ENCODE assay signal across 35 cellular contexts in the genomic region with DNA sequence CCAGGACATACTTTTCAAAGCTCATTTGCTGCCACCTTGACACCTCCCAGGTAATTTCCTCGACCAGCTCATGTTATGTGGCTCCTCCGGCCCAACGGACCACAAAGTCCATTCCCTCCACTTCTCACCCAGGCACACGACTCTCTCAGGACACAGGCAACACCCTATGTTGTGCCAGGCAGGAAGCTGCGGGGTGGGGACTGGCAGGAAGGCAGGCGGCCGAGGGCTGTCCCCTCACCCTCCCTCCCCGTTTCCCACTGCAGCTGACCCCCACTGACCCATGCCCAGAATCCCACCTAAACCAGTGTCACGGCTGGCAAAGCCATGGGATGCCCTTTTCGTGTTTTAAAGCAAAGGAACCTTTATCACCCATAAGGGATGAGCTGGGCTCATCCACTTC.
"Had no signal": no experiment of that assay in that cellular context is flagged by ENCODE, and none has a peak within 500 bp of the region (broad histone marks: within the 10 kb centered on the region; RNA-seq: fewer than 3 reads in every experiment).

No MANE protein-coding gene starts in this region.

- H3K4me1 Mint-ChIP-seq: activated B cell treated with CpG ODN at 0.5 μM for 24 hours; activated CD4-positive, alpha-beta memory T cell treated with anti-CD3 and anti-CD28 coated beads, Interleukin-2, amount 10 ng/mL, durations not matched to agents 7 days and 5 days; activated CD8-positive, alpha-beta memory T cell treated with anti-CD3 and anti-CD28 coated beads, Interleukin-2, amount 10 ng/mL, durations not matched to agents 7 days and 5 days; activated naive CD4-positive, alpha-beta T cell treated with anti-CD3 and anti-CD28 coated beads, Interleukin-2, amount 10 ng/mL, durations not matched to agents 7 days and 5 days had no signal

- H3K27ac Mint-ChIP-seq: activated B cell treated with CpG ODN at 0.5 μM for 24 hours; activated CD4-positive, alpha-beta memory T cell treated with anti-CD3 and anti-CD28 coated beads, Interleukin-2, amount 10 ng/mL, durations not matched to agents 7 days and 5 days; activated CD8-positive, alpha-beta memory T cell treated with anti-CD3 and anti-CD28 coated beads, Interleukin-2, amount 10 ng/mL, durations not matched to agents 7 days and 5 days; activated naive CD4-positive, alpha-beta T cell treated with anti-CD3 and anti-CD28 coated beads, Interleukin-2, amount 10 ng/mL, durations not matched to agents 7 days and 5 days; activated naive CD8-positive, alpha-beta T cell; activated naive CD8-positive, alpha-beta T cell treated with anti-CD3 and anti-CD28 coated beads, Interleukin-2, amount 50 U/mL, for 24 hours; activated T-cell treated with anti-CD3 and anti-CD28 coated beads, Interleukin-2, amount 50 U/mL, for 24 hours had no signal

- H3K4me2 ChIP-seq: KMS-11 had no signal

- H3K4me1 ChIP-seq: Peyer's patch had no signal

- H3K9ac ChIP-seq: KMS-11 had no signal

- H3K4me3 ChIP-seq: Peyer's patch had no signal

- DNase-seq: activated B cell treated with CpG ODN at 0.5 μM for 24 hours; activated CD4-positive, alpha-beta memory T cell treated with anti-CD3 and anti-CD28 coated beads, Interleukin-2, amount 10 ng/mL, durations not matched to agents 7 days and 5 days; activated CD4-positive, alpha-beta T cell treated with anti-CD3 and anti-CD28 coated beads for 48 hours; activated CD4-positive, CD25-positive, alpha-beta regulatory T cell treated with anti-CD3 and anti-CD28 coated beads, Interleukin-2, amount 50 U/mL, for 72 hours; activated CD8-positive, alpha-beta memory T cell treated with anti-CD3 and anti-CD28 coated beads for 24 hours; activated CD8-positive, alpha-beta memory T cell treated with anti-CD3 and anti-CD28 coated beads, Interleukin-2, amount 10 ng/mL, durations not matched to agents 7 days and 5 days; activated effector memory CD4-positive, alpha-beta T cell treated with Interleukin-2 at 50 U/mL for 16 hours; activated naive CD4-positive, alpha-beta T cell treated with anti-CD3 and anti-CD28 coated beads, Interleukin-2, amount 10 ng/mL, durations not matched to agents 7 days and 5 days; activated naive CD8-positive, alpha-beta T cell treated with anti-CD3 and anti-CD28 coated beads, Interleukin-2, amount 50 U/mL, for 24 hours; activated T-cell treated with anti-CD3 and anti-CD28 coated beads, Interleukin-2, amount 50 U/mL, for 24 hours; anterior cingulate cortex; brain microvascular endothelial cell; central memory CD4-positive, alpha-beta T cell; MM.1S; MV-4-11; NCI-H1092; NCI-H1436 treated with DMSO at 0.1 percent for 48 hours; NCI-H1694 treated with DMSO at 0.1 percent for 48 hours; NCI-H2029; NCI-H345; NCI-H510A; NCI-H526; NCI-H748 treated with DMSO at 0.1 percent for 48 hours; NK-92 treated with Interleukin-12 subunit alpha and Interleukin-12 subunit beta, amount 100 ng/mL, for 24 hours; PC-3; Right ventricle myocardium superior; RPMI8226; SW 1271; T-helper 1 cell; T-helper 2 cell; T-helper 9 cell had no signal

- H3K4me3 Mint-ChIP-seq: activated B cell treated with CpG ODN at 0.5 μM for 24 hours; activated CD4-positive, alpha-beta memory T cell treated with anti-CD3 and anti-CD28 coated beads, Interleukin-2, amount 10 ng/mL, durations not matched to agents 7 days and 5 days; activated CD8-positive, alpha-beta memory T cell treated with anti-CD3 and anti-CD28 coated beads, Interleukin-2, amount 10 ng/mL, durations not matched to agents 7 days and 5 days; activated naive CD4-positive, alpha-beta T cell treated with anti-CD3 and anti-CD28 coated beads, Interleukin-2, amount 10 ng/mL, durations not matched to agents 7 days and 5 days; activated naive CD8-positive, alpha-beta T cell; activated naive CD8-positive, alpha-beta T cell treated with anti-CD3 and anti-CD28 coated beads, Interleukin-2, amount 50 U/mL, for 24 hours; activated T-cell treated with anti-CD3 and anti-CD28 coated beads, Interleukin-2, amount 50 U/mL, for 24 hours had no signal

- H3K36me3 Mint-ChIP-seq: activated CD8-positive, alpha-beta memory T cell treated with anti-CD3 and anti-CD28 coated beads, Interleukin-2, amount 10 ng/mL, durations not matched to agents 7 days and 5 days; activated naive CD4-positive, alpha-beta T cell treated with anti-CD3 and anti-CD28 coated beads, Interleukin-2, amount 10 ng/mL, durations not matched to agents 7 days and 5 days; activated naive CD8-positive, alpha-beta T cell had no signal

- H3K9me3 ChIP-seq: Peyer's patch had no signal

- H3K36me3 ChIP-seq: brain microvascular endothelial cell, Peyer's patch had no signal

- ATAC-seq: activated CD8-positive, alpha-beta memory T cell treated with anti-CD3 and anti-CD28 coated beads, Interleukin-2, amount 10 ng/mL, durations not matched to agents 7 days and 5 days; activated naive CD8-positive, alpha-beta T cell treated with anti-CD3 and anti-CD28 coated beads, Interleukin-2, amount 50 U/mL, for 24 hours; PC-3 had no signal

- H3K9me3 Mint-ChIP-seq: activated B cell treated with CpG ODN at 0.5 μM for 24 hours; activated CD4-positive, alpha-beta memory T cell treated with anti-CD3 and anti-CD28 coated beads, Interleukin-2, amount 10 ng/mL, durations not matched to agents 7 days and 5 days; activated naive CD4-positive, alpha-beta T cell treated with anti-CD3 and anti-CD28 coated beads, Interleukin-2, amount 10 ng/mL, durations not matched to agents 7 days and 5 days; activated naive CD8-positive, alpha-beta T cell treated with anti-CD3 and anti-CD28 coated beads, Interleukin-2, amount 50 U/mL, for 24 hours; activated T-cell treated with anti-CD3 and anti-CD28 coated beads, Interleukin-2, amount 50 U/mL, for 24 hours had no signal

- H3K27ac ChIP-seq: brain microvascular endothelial cell, KMS-11, Peyer's patch, VCaP had no signal

- H3K27me3 Mint-ChIP-seq: activated B cell treated with CpG ODN at 0.5 μM for 24 hours; activated CD8-positive, alpha-beta memory T cell treated with anti-CD3 and anti-CD28 coated beads, Interleukin-2, amount 10 ng/mL, durations not matched to agents 7 days and 5 days; activated naive CD8-positive, alpha-beta T cell; activated naive CD8-positive, alpha-beta T cell treated with anti-CD3 and anti-CD28 coated beads, Interleukin-2, amount 50 U/mL, for 24 hours had no signal

- H3K27me3 ChIP-seq: brain microvascular endothelial cell, Peyer's patch had no signal
